ENCODE assay signal across 1 cellular context in genomic region chr3:39850707-39851014, GRCh38.
TF ChIP-seq lines count a peak whose summit lies in the region.

No MANE protein-coding gene starts in this region.

TF ChIP-seq in SK-N-SH treated with all-trans-retinoic acid at 6 μM for 48 hours, 23 proteins besides CTCF, POLR2A, EP300 and RAD21 (continued from another document):
- TF ChIP-seq CSRNP3 (CRISPR knock-in tag; IDR thresholded peaks at IDR 0.05) (no peak), ISL1 (CRISPR knock-in tag; IDR thresholded peaks at IDR 0.05) (no peak)
